Comparison of ENCODE assay signal across 13 cellular contexts in genomic region chr7:104973227-104973626, GRCh38. TPM values are rescaled to one million over a fixed set of nuclear protein-coding genes. Genes with fewer than 3 reads are reported as not detected.
A peak's percentile ranks its signal among the peaks of the same experiment; 100 is the strongest.
DNase-seq lines count a peak whose midpoint lies in the region; ATAC-seq, FAIRE-seq and TF ChIP-seq lines count a peak whose summit lies in the region.
"Had no signal": no experiment of that assay in that cellular context is flagged by ENCODE, and none has a peak within 500 bp of the region (broad histone marks: within the 10 kb centered on the region; RNA-seq: fewer than 3 reads in every experiment).

No MANE protein-coding gene starts in this region.

- H2AK5ac ChIP-seq in mesenchymal stem cell (ENCODE audit: low read length, severe bottlenecking) = peak overlapping the region; percentile 18

- H3K9me3 ChIP-seq in K562 (replicated peaks; ENCODE audit: control insufficient read depth, insufficient read depth, low read depth, low read length) (no peaks in the 10 kb centered on the region), mesenchymal stem cell (ENCODE audit: control insufficient read depth, low read length) (no peaks in the 10 kb centered on the region), thoracic aorta (no peaks in the 10 kb centered on the region)
- H3K9me3 ChIP-seq: A549, testis had no signal

- H3K4me1 ChIP-seq in K562 (replicated peaks in 1 of 2; ENCODE audit: control insufficient read depth in 2 of 2, insufficient read depth in 2 of 2, low read length in 2 of 2) = no peaks in the 10 kb centered on the region
- H3K4me1 ChIP-seq in mesenchymal stem cell (ENCODE audit: control insufficient read depth, insufficient read depth, low read depth, low read length) = peaks cover 13% of the 10 kb centered on the region
- H3K4me1 ChIP-seq in thoracic aorta (ENCODE audit: control insufficient read depth in 1 of 2, low read depth in 2 of 2) = peaks cover 41 to 83% of the 10 kb centered on the region in 2 donors
- H3K4me1 ChIP-seq: A549 had no signal

- H3K4me3 ChIP-seq in K562 (no peak overlapping the region), mesenchymal stem cell (ENCODE audit: insufficient read depth in 1 of 2, low read depth in 1 of 2, low read length in 2 of 2) (no peak overlapping the region), thoracic aorta (no peak overlapping the region)
- H3K4me3 ChIP-seq: A549, testis had no signal

- CTCF ChIA-PET in activated CD4-positive, alpha-beta memory T cell treated with anti-CD3 and anti-CD28 coated beads for 36 hours (lab: Charles Lee) = interaction anchor here (1.5 to 2.0 kb wide), 2 partner anchors 8 to 50 kb away, joined by 3 to 8 read pairs; no protein-coding TSS in a partner anchor
- CTCF ChIA-PET in activated CD4-positive, alpha-beta memory T cell treated with anti-CD3 and anti-CD28 coated beads, Interleukin-2, amount 10 ng/mL, durations not matched to agents 7 days and 5 days (lab: Charles Lee) = no interaction called here
- CTCF ChIA-PET in K562 (lab: Yijun Ruan, JAX; ENCODE audit: low intra/inter-chr PET ratio) = no interaction called here

- no peak overlapping the region for H4K91ac ChIP-seq in mesenchymal stem cell (ENCODE audit: low read length)

- peaks cover 18% of the 10 kb centered on the region for H3K36me3 Mint-ChIP-seq in activated CD4-positive, alpha-beta memory T cell treated with anti-CD3 and anti-CD28 coated beads for 36 hours
- H3K36me3 Mint-ChIP-seq in activated CD4-positive, alpha-beta memory T cell treated with anti-CD3 and anti-CD28 coated beads, Interleukin-2, amount 10 ng/mL, durations not matched to agents 7 days and 5 days (ENCODE audit: low read depth) = peaks cover 21% of the 10 kb centered on the region

- BruUV-seq in K562 (replicated peaks; lab: Mats Ljungman, UMichigan) = no TSS peak

- H3K9me3 Mint-ChIP-seq in activated CD4-positive, alpha-beta memory T cell treated with anti-CD3 and anti-CD28 coated beads for 36 hours = no peaks in the 10 kb centered on the region
- no peaks in the 10 kb centered on the region for H3K9me3 Mint-ChIP-seq in activated CD4-positive, alpha-beta memory T cell treated with anti-CD3 and anti-CD28 coated beads, Interleukin-2, amount 10 ng/mL, durations not matched to agents 7 days and 5 days

- 25% methylated on average over 2 of the region's 2 CpGs for WGBS in K562 (ENCODE audit: insufficient coverage, low coverage, missing lambda C conversion rate)
- WGBS in mesenchymal stem cell = 83% methylated on average over 2 of the region's 2 CpGs

- no peaks in the 10 kb centered on the region for H3K27me3 Mint-ChIP-seq in activated CD4-positive, alpha-beta memory T cell treated with anti-CD3 and anti-CD28 coated beads for 36 hours
- H3K27me3 Mint-ChIP-seq in activated CD4-positive, alpha-beta memory T cell treated with anti-CD3 and anti-CD28 coated beads, Interleukin-2, amount 10 ng/mL, durations not matched to agents 7 days and 5 days = no peaks in the 10 kb centered on the region

- peak overlapping the region; percentile 73 for H3K27ac Mint-ChIP-seq in activated CD4-positive, alpha-beta memory T cell treated with anti-CD3 and anti-CD28 coated beads for 36 hours
- H3K27ac Mint-ChIP-seq in activated CD4-positive, alpha-beta memory T cell treated with anti-CD3 and anti-CD28 coated beads, Interleukin-2, amount 10 ng/mL, durations not matched to agents 7 days and 5 days = no peak overlapping the region

- H3K18ac ChIP-seq in mesenchymal stem cell (ENCODE audit: low read depth in 1 of 2, low read length in 2 of 2) = peak overlapping the region in 1 of 2 experiments; percentile 14

- H3K4ac ChIP-seq in mesenchymal stem cell (ENCODE audit: low read depth in 1 of 2, low read length in 2 of 2) = no peak overlapping the region

- in situ Hi-C loops in K562 (cut with MboI) = no loop called here

- intact Hi-C loops in activated CD4-positive, alpha-beta memory T cell treated with anti-CD3 and anti-CD28 coated beads for 36 hours (cut with micrococcal nuclease) = no loop called here
- intact Hi-C loops in K562 (cut with micrococcal nuclease) = no loop called here

- H3K23ac ChIP-seq in mesenchymal stem cell (ENCODE audit: low read length in 2 of 2) = no peak overlapping the region

- H3K4me3 Mint-ChIP-seq in activated CD4-positive, alpha-beta memory T cell treated with anti-CD3 and anti-CD28 coated beads for 36 hours = no peak overlapping the region
- no peak overlapping the region for H3K4me3 Mint-ChIP-seq in activated CD4-positive, alpha-beta memory T cell treated with anti-CD3 and anti-CD28 coated beads, Interleukin-2, amount 10 ng/mL, durations not matched to agents 7 days and 5 days

- H2AFZ ChIP-seq in K562 (ENCODE audit: low read depth, low read length) (no peak overlapping the region), mesenchymal stem cell (ENCODE audit: low read depth, low read length) (no peak overlapping the region)

- peak overlapping the region; percentile 4 for H2BK120ac ChIP-seq in mesenchymal stem cell (ENCODE audit: low read depth, low read length)

- ATAC-seq in K562 = peak; percentile 28; the same call in 1 of the 3 replicates
- ATAC-seq in thoracic aorta (ENCODE audit: insufficient number of reproducible peaks, low FRiP score, low read depth) = no peak
- no peak for ATAC-seq in GM19455 (IDR thresholded peaks at IDR 0.05; ENCODE audit: unreplicated experiment)
- ATAC-seq in GM18907 (IDR thresholded peaks at IDR 0.05; ENCODE audit: unreplicated experiment) = no peak
- ATAC-seq: A549 had no signal

- no peak for TF ChIP-seq RAD21 in K562 (CRISPR knock-in tag; conservative IDR thresholded peaks at IDR 0.05 in 1 of 2, IDR thresholded peaks at IDR 0.05 in 1 of 2)

- no peak for TF ChIP-seq CTCF in K562 (IDR thresholded peaks at IDR 0.05 in 2 of 3, conservative IDR thresholded peaks at IDR 0.05 in 1 of 3; ENCODE audit: insufficient read depth in 2 of 3, low read depth in 1 of 3, low read length in 3 of 3)
- TF ChIP-seq CTCF in thoracic aorta (IDR thresholded peaks at IDR 0.05) = no peak

- H3K36me3 ChIP-seq in K562 (ENCODE audit: control insufficient read depth, insufficient read depth, low read length) (no peaks in the 10 kb centered on the region), mesenchymal stem cell (ENCODE audit: control insufficient read depth in 1 of 2, insufficient read depth in 2 of 2, low read depth in 1 of 2, low read length in 2 of 2) (peaks cover 0 to 11% of the 10 kb centered on the region in 2 experiments), thoracic aorta (no peaks in the 10 kb centered on the region)

- POLR2A ChIA-PET in activated CD4-positive, alpha-beta memory T cell treated with anti-CD3 and anti-CD28 coated beads for 36 hours (lab: Charles Lee) = interaction anchor here (1.3 kb wide), 1 partner anchor 11 kb away, joined by 4 read pairs; no protein-coding TSS in a partner anchor
- POLR2A ChIA-PET in activated CD4-positive, alpha-beta memory T cell treated with anti-CD3 and anti-CD28 coated beads, Interleukin-2, amount 10 ng/mL, durations not matched to agents 7 days and 5 days (lab: Charles Lee) = interaction anchor here (1.2 kb wide), 1 partner anchor 28 kb away, joined by 3 read pairs; no protein-coding TSS in a partner anchor
- POLR2A ChIA-PET in K562 (lab: Yijun Ruan, JAX) = interaction anchor here (0.6 to 2.0 kb wide), 3 partner anchors 8 to 475 kb away, joined by 4 to 15 read pairs (median 4); no protein-coding TSS in a partner anchor

- no peak for TF ChIP-seq POLR2A in K562 (conservative IDR thresholded peaks at IDR 0.05)

- TF ChIP-seq EP300 in K562 (IDR thresholded peaks at IDR 0.05; ENCODE audit: low read length) = no peak

- no peak overlapping the region for H3K4me2 ChIP-seq in K562 (ENCODE audit: insufficient read depth, low read length)
- no peak overlapping the region for H3K4me2 ChIP-seq in mesenchymal stem cell (ENCODE audit: low read length, poor library complexity, severe bottlenecking)
- H3K4me2 ChIP-seq: A549 had no signal

- peaks cover 5% of the 10 kb centered on the region for H3K79me1 ChIP-seq in mesenchymal stem cell (replicated peaks; ENCODE audit: low read length, poor library complexity, severe bottlenecking)

- H3K27me3 ChIP-seq in K562 (ENCODE audit: control insufficient read depth in 2 of 2, insufficient read depth in 2 of 2, low read length in 2 of 2) = no peaks in the 10 kb centered on the region; a peak in 1 of 5 replicates
- no peaks in the 10 kb centered on the region for H3K27me3 ChIP-seq in mesenchymal stem cell (ENCODE audit: control insufficient read depth in 1 of 2, insufficient read depth in 1 of 2, low read length in 2 of 2)
- H3K27me3 ChIP-seq in thoracic aorta (replicated peaks; ENCODE audit: insufficient read depth) = no peaks in the 10 kb centered on the region
- H3K27me3 ChIP-seq: testis had no signal

- H3K4me1 Mint-ChIP-seq in activated CD4-positive, alpha-beta memory T cell treated with anti-CD3 and anti-CD28 coated beads for 36 hours (ENCODE audit: low read depth) = peaks cover 28% of the 10 kb centered on the region
- peaks cover 8% of the 10 kb centered on the region for H3K4me1 Mint-ChIP-seq in activated CD4-positive, alpha-beta memory T cell treated with anti-CD3 and anti-CD28 coated beads, Interleukin-2, amount 10 ng/mL, durations not matched to agents 7 days and 5 days

- H3K9ac ChIP-seq in K562 (ENCODE audit: insufficient read depth in 1 of 2, low read depth in 2 of 2, low read length in 2 of 2) (no peak overlapping the region), mesenchymal stem cell (ENCODE audit: low read length) (peak overlapping the region; percentile 63)

- H3K27ac ChIP-seq in K562 (ENCODE audit: extremely low read depth, low read depth, low read length) (no peak overlapping the region), mesenchymal stem cell (ENCODE audit: low read length, poor library complexity, severe bottlenecking) (no peak overlapping the region), thoracic aorta (peak overlapping the region; percentile 64 to 73)
- H3K27ac ChIP-seq: A549 had no signal

- H3K79me2 ChIP-seq in K562 (ENCODE audit: control insufficient read depth, insufficient read depth, low read length) = no peaks in the 10 kb centered on the region

- FAIRE-seq in K562 (lab: Jason Lieb, UNC) = no peak
- FAIRE-seq: A549 had no signal

- no peak overlapping the region for H2BK5ac ChIP-seq in mesenchymal stem cell (ENCODE audit: low read depth, low read length, poor library complexity, severe bottlenecking)

- no peaks in the 10 kb centered on the region for H4K20me1 ChIP-seq in K562 (replicated peaks; ENCODE audit: control insufficient read depth, insufficient read depth, low read length)

- H2BK12ac ChIP-seq in mesenchymal stem cell (ENCODE audit: low read length in 2 of 2) = peak overlapping the region in 1 of 2 experiments; percentile 6

- no peak overlapping the region for H2BK15ac ChIP-seq in mesenchymal stem cell (ENCODE audit: low read depth, poor library complexity, severe bottlenecking)

- DNase-seq in activated CD4-positive, alpha-beta memory T cell treated with anti-CD3 and anti-CD28 coated beads for 36 hours = no peak
- no peak for DNase-seq in activated CD4-positive, alpha-beta memory T cell treated with anti-CD3 and anti-CD28 coated beads, Interleukin-2, amount 10 ng/mL, durations not matched to agents 7 days and 5 days
- DNase-seq in K562 (ENCODE audit: extremely low read depth in 1 of 4, low spot score in 3 of 4) (no peak), mesenchymal stem cell (no peak), thoracic aorta (ENCODE audit: low spot score) (no peak), AML-193 (lab: John Stamatoyannopoulos, UW) (no peak)
- DNase-seq: activated CD8-positive, alpha-beta memory T cell treated with anti-CD3 and anti-CD28 coated beads, Interleukin-2, amount 50 U/mL, for 48 hours; hypothalamus; NCI-H446 treated with DMSO at 0.1 percent for 48 hours; testis had no signal

- no peak overlapping the region for H3K14ac ChIP-seq in mesenchymal stem cell (ENCODE audit: low read length in 2 of 2)

- no peaks in the 10 kb centered on the region for H3K9me1 ChIP-seq in K562 (ENCODE audit: control insufficient read depth, insufficient read depth, low read length)

- no peak overlapping the region for H4K8ac ChIP-seq in mesenchymal stem cell (ENCODE audit: low read length)

RNA-seq across cellular contexts. Expression of gene KMT2E, which starts 40.8 kb away (rescaled TPM):
- total RNA-seq in activated CD4-positive, alpha-beta memory T cell treated with anti-CD3 and anti-CD28 coated beads for 36 hours = 10 to 100 TPM; 92.1 to 98.6 TPM
- total RNA-seq in activated CD4-positive, alpha-beta memory T cell treated with anti-CD3 and anti-CD28 coated beads, Interleukin-2, amount 10 ng/mL, durations not matched to agents 7 days and 5 days = 100 to 1,000 TPM; 122 to 128 TPM
- total RNA-seq in K562 (2011; cell fraction: chromatin; rRNA removed; ENCODE audit: low replicate concordance) = 207 and 465 TPM in 2 replicates
- total RNA-seq in K562 (2011; cell fraction: nucleolus; rRNA removed) = 88.1 and 130 TPM in 2 replicates
- 182 and 231 TPM in 2 replicates for total RNA-seq in K562 (2011; cell fraction: nucleoplasm; rRNA removed)
- total RNA-seq in K562 (2014; rRNA removed) (33.5 and 38.1 TPM in 2 replicates), K562 (2014; rRNA removed; fragmentation: Illumina TruSeq; extraction: Trizol) (41.7 and 46.6 TPM in 2 replicates), K562 (2015; rRNA removed; fragmentation: Illumina TruSeq; extraction: Trizol) (38.6 and 39.9 TPM in 2 replicates), K562 (2021) (48.1 and 55.3 TPM in 2 replicates), thoracic aorta (100 to 1,000 TPM; 139 to 140 TPM)
- polyA plus RNA-seq in K562 (2011; rRNA removed) (11.1 and 14.5 TPM in 2 replicates), K562 (2014; fragmentation: Illumina TruSeq; extraction: Trizol) (33.8 and 38.7 TPM in 2 replicates), K562 (2014; fragmentation: Nextera tagmentation; extraction: Ambion mirVana) (10 to 100 TPM in 1 of 2 experiments, 1 to 10 TPM in 1; 8.9 to 15.9 TPM), K562 (2014; rRNA removed) (18.2 and 23.4 TPM in 2 replicates)
- polyA plus RNA-seq in K562 (2011; cell fraction: cytosol; rRNA removed) = 7.9 and 14.7 TPM in 2 replicates
- polyA plus RNA-seq in K562 (2011; cell fraction: nucleus; rRNA removed) = 55.0 and 72.1 TPM in 2 replicates
- polyA plus RNA-seq in K562 (2012) = 26.5 and 30.8 TPM in 2 replicates
- polyA minus RNA-seq in K562 (2011; rRNA and poly(A)+ RNA removed) = 84.5 and 96.0 TPM in 2 replicates
- polyA minus RNA-seq in K562 (2011; cell fraction: cytosol; rRNA and poly(A)+ RNA removed) = 28.8 and 34.0 TPM in 2 replicates
- polyA minus RNA-seq in K562 (2011; cell fraction: nucleus; rRNA and poly(A)+ RNA removed) = 110 and 143 TPM in 2 replicates
- 37.5 TPM for polyA plus RNA-seq in mesenchymal stem cell (2013, experiment 1 of 2)
- 35.8 TPM for polyA plus RNA-seq in mesenchymal stem cell (2013, experiment 2 of 2)

Comparison
In these comparisons a context has a peak if more than half of its experiments do, and no peak if none do; other contexts are left out.
1. H3K27ac ChIP-seq: peak in thoracic aorta (2 of 2); none in K562 (single experiment) and mesenchymal stem cell (single experiment).